ENCODE assay signal across 1 cellular context in the genomic region with DNA sequence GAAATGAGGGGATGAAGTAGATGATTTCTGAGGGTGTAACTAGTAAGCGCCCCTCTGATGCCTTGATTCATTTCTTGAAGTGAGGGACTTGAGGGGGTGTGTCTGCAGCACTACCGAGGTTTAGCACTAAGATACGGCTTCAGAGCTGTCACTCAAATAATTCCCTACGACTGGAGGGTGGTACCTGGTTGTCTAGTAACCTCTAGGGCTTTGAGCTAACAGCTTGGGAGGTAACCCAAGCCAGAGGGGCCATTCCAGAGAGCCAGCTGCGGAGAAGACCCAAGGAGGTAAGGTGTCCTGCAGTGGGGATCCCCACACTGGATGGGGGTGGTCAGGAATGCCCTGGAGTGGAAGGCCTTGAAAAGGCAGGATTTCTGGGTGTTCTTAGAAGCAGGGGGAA.
TF ChIP-seq lines count a peak whose summit lies in the region.

A gene (plus strand): TSS at position 252 of the 400 bp plus-strand sequence. CDS start 1,642 bp downstream, outside the sequence.

TF ChIP-seq in GM12878, 131 proteins besides CTCF, POLR2A, EP300 and RAD21:
- TF ChIP-seq CHD1 (IDR thresholded peaks at IDR 0.05; ENCODE audit: low read depth, low read length): no peak
- TF ChIP-seq, protein P1, sequence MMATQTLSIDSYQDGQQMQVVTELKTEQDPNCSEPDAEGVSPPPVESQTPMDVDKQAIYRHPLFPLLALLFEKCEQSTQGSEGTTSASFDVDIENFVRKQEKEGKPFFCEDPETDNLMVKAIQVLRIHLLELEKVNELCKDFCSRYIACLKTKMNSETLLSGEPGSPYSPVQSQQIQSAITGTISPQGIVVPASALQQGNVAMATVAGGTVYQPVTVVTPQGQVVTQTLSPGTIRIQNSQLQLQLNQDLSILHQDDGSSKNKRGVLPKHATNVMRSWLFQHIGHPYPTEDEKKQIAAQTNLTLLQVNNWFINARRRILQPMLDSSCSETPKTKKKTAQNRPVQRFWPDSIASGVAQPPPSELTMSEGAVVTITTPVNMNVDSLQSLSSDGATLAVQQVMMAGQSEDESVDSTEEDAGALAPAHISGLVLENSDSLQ (IDR thresholded peaks at IDR 0.05): peak; percentile 75
